Comparison of ENCODE assay signal across 11 cellular contexts in genomic region chr6:167856999-167857660, GRCh38. TPM values are rescaled to one million over a fixed set of nuclear protein-coding genes. Genes with fewer than 3 reads are reported as not detected.
DNase-seq lines count a peak whose midpoint lies in the region; ATAC-seq, FAIRE-seq and TF ChIP-seq lines count a peak whose summit lies in the region.
"Had no signal": no experiment of that assay in that cellular context is flagged by ENCODE, and none has a peak within 500 bp of the region (broad histone marks: within the 10 kb centered on the region; RNA-seq: fewer than 3 reads in every experiment).

No MANE protein-coding gene starts in this region.

- no peak for FAIRE-seq in GM12878 (lab: Jason Lieb, UNC)

- RAD21 ChIA-PET in GM12878 (lab: Charles Lee; ENCODE audit: unreplicated experiment), result interaction anchor here (2.0 kb wide), 1 partner anchor 26 kb away, joined by 5 read pairs; no protein-coding TSS in a partner anchor

- H3K27ac ChIP-seq in GM12878 (ENCODE audit: control insufficient read depth, insufficient read depth) (peak overlapping the region; percentile 11; the same call in 1 of the 2 replicates), left lung (peak overlapping the region; percentile 1 to 5), caudate nucleus (ENCODE audit: low read depth, low read length) (no peak overlapping the region), prostate gland (no peak overlapping the region)
- H3K27ac ChIP-seq: PC-9 had no signal

- H4K20me1 ChIP-seq in GM12878 (ENCODE audit: control insufficient read depth, insufficient read depth), result no peaks in the 10 kb centered on the region

- peak overlapping the region; percentile 81 for H3K27ac Mint-ChIP-seq in Calu3 (ENCODE audit: unreplicated experiment)
- H3K27ac Mint-ChIP-seq: CD4-positive, alpha-beta memory T cell; natural killer cell treated with Interleukin-12 subunit alpha and Interleukin-12 subunit beta and Interleukin-15 and Interleukin-18, amount 100 ng/mL, for 72 hours had no signal

- peaks cover 75% of the 10 kb centered on the region for H3K4me1 Mint-ChIP-seq in Calu3 (ENCODE audit: low read depth, unreplicated experiment)

- no peak for TF ChIP-seq EP300 in GM12878 (IDR thresholded peaks at IDR 0.05; ENCODE audit: borderline replicate concordance in 1 of 2, control insufficient read depth in 1 of 2, low read depth in 2 of 2, low read length in 2 of 2)

- 62% methylated on average over 5 of the region's 5 CpGs for WGBS in GM12878 (ENCODE audit: insufficient coverage, insufficient replicate concordance, low lambda C conversion rate, missing lambda C conversion rate)
- 75% methylated on average over 5 of the region's 5 CpGs for WGBS in prostate gland

- peak overlapping the region; percentile 57 for H3K4me3 Mint-ChIP-seq in Calu3 (ENCODE audit: low read depth, unreplicated experiment)
- H3K4me3 Mint-ChIP-seq: natural killer cell treated with Interleukin-12 subunit alpha and Interleukin-12 subunit beta and Interleukin-15 and Interleukin-18, amount 100 ng/mL, for 72 hours had no signal

- H3K36me3 ChIP-seq in GM12878 (ENCODE audit: control insufficient read depth in 2 of 2, insufficient read depth in 2 of 2, low read length in 1 of 2), result no peaks in the 10 kb centered on the region
- no peaks in the 10 kb centered on the region for H3K36me3 ChIP-seq in left lung
- H3K36me3 ChIP-seq in prostate gland, result no peaks in the 10 kb centered on the region

- CTCF ChIA-PET in Calu3 (lab: Charles Lee) (interaction anchor here (0.8 kb wide), 1 partner anchor 38 kb away, joined by 3 read pairs; no protein-coding TSS in a partner anchor), GM12878 (lab: Yijun Ruan, JAX) (interaction anchor here (1.0 to 1.2 kb wide), 2 partner anchors 14 to 17 kb away, joined by 3 read pairs; no protein-coding TSS in a partner anchor)

- H3K27me3 ChIP-seq in GM12878 (replicated peaks in 1 of 2; ENCODE audit: control insufficient read depth in 2 of 2, insufficient read depth in 2 of 2, low read length in 1 of 2) (no peaks in the 10 kb centered on the region), left lung (no peaks in the 10 kb centered on the region), prostate gland (replicated peaks; ENCODE audit: insufficient read depth) (no peaks in the 10 kb centered on the region)

- intact Hi-C loops in Calu3 (cut with micrococcal nuclease; ENCODE audit: unreplicated experiment) (no loop called here), GM12878 (cut with micrococcal nuclease; ENCODE audit: unreplicated experiment) (no loop called here), left lung (cut with DNase I) (no loop called here), prostate gland (cut with DNase I) (no loop called here)

- H3K4me1 ChIP-seq in GM12878 (ENCODE audit: control insufficient read depth, insufficient read depth, low read length), result no peaks in the 10 kb centered on the region; the same call in 1 of the 2 replicates
- peaks cover 16 to 30% of the 10 kb centered on the region in 2 donors for H3K4me1 ChIP-seq in left lung
- no peaks in the 10 kb centered on the region for H3K4me1 ChIP-seq in prostate gland (replicated peaks)

- peaks cover 4% of the 10 kb centered on the region for H3K36me3 Mint-ChIP-seq in Calu3 (ENCODE audit: insufficient read depth, unreplicated experiment)
- H3K36me3 Mint-ChIP-seq: CD4-positive, alpha-beta memory T cell; natural killer cell treated with Interleukin-12 subunit alpha and Interleukin-12 subunit beta and Interleukin-15 and Interleukin-18, amount 100 ng/mL, for 72 hours had no signal

- TF ChIP-seq POLR2A in GM12878 (IDR thresholded peaks at IDR 0.05; ENCODE audit: low read depth, low read length) (no peak), prostate gland (IDR thresholded peaks at IDR 0.05) (no peak)

- POLR2A ChIA-PET in GM12878 (lab: Charles Lee), result no interaction called here

- DNase-seq in Calu3 (no peak), GM12878 (ENCODE audit: low read depth, low spot score) (peak; percentile 28), left lung (no peak), caudate nucleus (lab: John Stamatoyannopoulos, UW) (no peak), NCI-H748 (lab: John Stamatoyannopoulos, UW; ENCODE audit: unreplicated experiment) (no peak), prostate gland (ENCODE audit: low spot score) (no peak)
- no peak for DNase-seq in activated CD4-positive, alpha-beta T cell treated with anti-CD3 and anti-CD28 coated beads for 4 hours
- DNase-seq: CD4-positive, alpha-beta memory T cell; PC-9 had no signal

- H3K27me3 Mint-ChIP-seq in Calu3 (ENCODE audit: unreplicated experiment), result no peaks in the 10 kb centered on the region

- no peak for TF ChIP-seq RAD21 in GM12878 (IDR thresholded peaks at IDR 0.05; ENCODE audit: insufficient read depth, low read depth, low read length)

- peaks cover 29% of the 10 kb centered on the region for H3K79me2 ChIP-seq in GM12878 (ENCODE audit: control insufficient read depth, insufficient read depth, low read length)

- SMC1A ChIA-PET in GM12878 (lab: Charles Lee; ENCODE audit: uncharacterized antibody, unreplicated experiment), result interaction anchor here (1.7 to 8.0 kb wide), 3 partner anchors 13 to 25 kb away, joined by 4 to 58 read pairs (median 22); no protein-coding TSS in a partner anchor

- TF ChIP-seq CTCF in Calu3 (IDR thresholded peaks at IDR 0.05; ENCODE audit: unreplicated experiment), result no peak
- TF ChIP-seq CTCF in GM12878 (IDR thresholded peaks at IDR 0.05 in 2 of 3, conservative IDR thresholded peaks at IDR 0.05 in 1 of 3; ENCODE audit: control insufficient read depth in 2 of 3, extremely low read depth in 1 of 3, insufficient read depth in 1 of 3, low read depth in 3 of 3, low read length in 3 of 3), result no peak
- no peak for TF ChIP-seq CTCF in left lung (IDR thresholded peaks at IDR 0.05)
- no peak for TF ChIP-seq CTCF in prostate gland (IDR thresholded peaks at IDR 0.05)

- no peak overlapping the region for H3K4me3 ChIP-seq in GM12878
- H3K4me3 ChIP-seq in left lung, result no peak overlapping the region
- H3K4me3 ChIP-seq in prostate gland, result no peak overlapping the region
- H3K4me3 ChIP-seq: PC-9 had no signal

- H2AFZ ChIP-seq in GM12878 (ENCODE audit: control insufficient read depth, low read depth, low read length), result no peak overlapping the region
- H2AFZ ChIP-seq: PC-9 had no signal

- in situ Hi-C loops in GM12878 (cut with MboI), result no loop called here

- ATAC-seq in HG02870 (IDR thresholded peaks at IDR 0.05; ENCODE audit: unreplicated experiment) (peak; percentile 86), GM12878 (peak; percentile 95), left lung (peak; percentile 26)

- H3K9me3 Mint-ChIP-seq in Calu3 (ENCODE audit: low read depth, unreplicated experiment), result no peaks in the 10 kb centered on the region
- H3K9me3 Mint-ChIP-seq: CD4-positive, alpha-beta memory T cell had no signal

- BruUV-seq in Calu3 (replicated peaks; lab: Mats Ljungman, UMichigan), result TSS peak; percentile 32
- no TSS peak for BruUV-seq in GM12878 (replicated peaks; lab: Mats Ljungman, UMichigan)

- H3K9ac ChIP-seq in GM12878 (ENCODE audit: control insufficient read depth, insufficient read depth, low read length), result no peak overlapping the region

- H3K9me3 ChIP-seq in GM12878 (replicated peaks; ENCODE audit: control insufficient read depth, insufficient read depth, low read length) (no peaks in the 10 kb centered on the region), left lung (no peaks in the 10 kb centered on the region), prostate gland (no peaks in the 10 kb centered on the region)

- H3K4me2 ChIP-seq in GM12878 (ENCODE audit: control insufficient read depth, insufficient read depth), result no peak overlapping the region
- H3K4me2 ChIP-seq: PC-9 had no signal

TF ChIP-seq in GM12878, 131 proteins besides CTCF, POLR2A, EP300 and RAD21 (continues in another document):
- TF ChIP-seq WRNIP1 (IDR thresholded peaks at IDR 0.05; ENCODE audit: borderline replicate concordance, low read depth, low read length) (no peak), POLR2AphosphoS5 (IDR thresholded peaks at IDR 0.05; ENCODE audit: low read length) (no peak), ATF2 (IDR thresholded peaks at IDR 0.05; ENCODE audit: low read length) (peak; percentile 42), GABPA (IDR thresholded peaks at IDR 0.05; ENCODE audit: low read depth) (0 out of 2 replicates have a peak, but pooled peaks have one; percentile 47), ETV6 (conservative IDR thresholded peaks at IDR 0.05 in 1 of 2, IDR thresholded peaks at IDR 0.05 in 1 of 2; ENCODE audit: borderline replicate concordance in 1 of 2, low read depth in 1 of 2) (0 out of 4 replicates have a peak, but pooled peaks of 1 of the 2 experiments have one; percentile 35), CHD1 (IDR thresholded peaks at IDR 0.05; ENCODE audit: low read depth, low read length) (no peak), KAT2A (conservative IDR thresholded peaks at IDR 0.05; ENCODE audit: control insufficient read depth, low read depth, low read length) (no peak)

RNA-seq across cellular contexts. Expression of gene AFDN, which starts 30.4 kb away (rescaled TPM):
- total RNA-seq in Calu3 (2022) (226 and 237 TPM in 2 replicates), GM12878 (2014; rRNA removed) (47.2 and 52.8 TPM in 2 replicates), GM12878 (2014; rRNA removed; fragmentation: Illumina TruSeq; extraction: Trizol) (65.4 and 65.7 TPM in 2 replicates), GM12878 (2021) (67.8 and 68.2 TPM in 2 replicates), left lung (100 to 1,000 TPM; 137 to 149 TPM), prostate gland (100 to 1,000 TPM; 171 to 204 TPM)
- total RNA-seq in GM12878 (2013; cell fraction: nucleolus; rRNA removed), result 295 and 304 TPM in 2 replicates
- 13.2 TPM for polyA plus RNA-seq in GM12878 (2011; ENCODE audit: low read depth)
- polyA plus RNA-seq in GM12878 (2011; rRNA removed) (40.7 and 43.0 TPM in 2 replicates), GM12878 (2014; fragmentation: Illumina TruSeq; extraction: Trizol) (58.5 and 89.6 TPM in 2 replicates), GM12878 (2014; fragmentation: Nextera tagmentation; extraction: Ambion mirVana) (1 to 10 TPM; 5.7 to 8.7 TPM), GM12878 (2014; rRNA removed) (48.5 and 50.2 TPM in 2 replicates), GM12878 (2016; fragmentation: Nextera tagmentation; extraction: Ambion mirVana) (10 to 100 TPM in 1 of 2 experiments, 1 to 10 TPM in 1; 7.2 to 11.8 TPM)
- 19.6 and 21.3 TPM in 2 replicates for polyA plus RNA-seq in GM12878 (2011; cell fraction: cytosol; rRNA removed)
- 121 and 135 TPM in 2 replicates for polyA plus RNA-seq in GM12878 (2011; cell fraction: nucleus; rRNA removed)
- polyA plus RNA-seq in GM12878 (2012), result 18.5 and 22.9 TPM in 2 replicates
- polyA minus RNA-seq in GM12878 (2011; rRNA and poly(A)+ RNA removed), result 60.1 and 66.5 TPM in 2 replicates
- polyA minus RNA-seq in GM12878 (2011; cell fraction: cytosol; rRNA and poly(A)+ RNA removed), result 17.5 and 23.0 TPM in 2 replicates
- 88.6 and 122 TPM in 2 replicates for polyA minus RNA-seq in GM12878 (2011; cell fraction: nucleus; rRNA and poly(A)+ RNA removed)

Comparison
In these comparisons a context has a peak if more than half of its experiments do, and no peak if none do; other contexts are left out.
1. ATAC-seq: peak in every context shown above with its lines; median percentile 95 in GM12878; 86 in HG02870; 26 in left lung.
2. H3K27ac ChIP-seq: peak in GM12878 (single experiment) and left lung (2 of 2); none in caudate nucleus (single experiment) and prostate gland (0 of 2).